In the genomic region with DNA sequence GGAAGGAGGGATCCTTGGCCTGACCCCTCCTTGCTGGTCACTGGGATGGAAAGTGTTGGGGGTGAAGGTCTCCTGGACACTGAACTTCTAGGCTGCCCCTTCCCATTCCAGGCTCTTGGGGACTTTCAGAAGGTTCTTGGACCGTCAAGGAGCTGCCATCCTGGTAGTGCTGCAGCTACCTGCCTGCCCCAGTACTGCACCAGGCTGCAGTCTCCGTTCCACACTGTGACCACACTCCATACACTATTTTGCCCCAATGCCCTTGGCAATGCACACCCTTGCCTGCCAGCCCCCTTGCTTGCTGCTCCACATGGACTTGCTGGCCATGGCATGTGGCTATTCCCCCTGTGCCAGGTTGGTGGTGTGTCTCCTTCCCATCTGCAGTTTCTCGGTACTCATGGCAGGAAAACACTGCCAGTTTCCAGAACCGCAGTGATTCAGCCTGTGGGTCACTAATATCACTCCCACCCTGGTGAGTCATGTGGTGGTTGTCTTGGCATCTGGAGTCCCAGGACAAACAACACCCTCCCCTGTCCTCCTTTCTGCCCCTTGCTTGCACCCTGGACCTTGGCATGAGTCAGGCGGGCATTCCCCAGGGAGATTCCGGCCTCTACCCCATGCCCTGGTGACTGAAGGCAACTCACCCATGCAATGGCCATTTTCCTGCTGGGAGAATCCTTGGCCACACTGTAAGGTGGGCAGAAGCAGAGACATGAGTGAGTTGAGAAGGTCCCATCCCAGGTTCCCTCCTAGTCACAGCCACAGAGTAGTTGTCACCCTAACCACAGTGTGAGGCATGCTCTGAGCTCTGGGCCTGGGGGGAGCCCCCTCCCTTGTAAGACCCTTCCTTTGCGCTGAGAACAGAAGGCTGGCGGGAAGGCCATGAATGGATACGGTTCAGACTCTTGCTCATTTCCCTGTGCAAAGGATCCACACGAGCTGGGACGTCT, we compare ENCODE assay signal across 10 cellular contexts. TPM values are rescaled to one million over a fixed set of nuclear protein-coding genes. Genes with fewer than 3 reads are reported as not detected.
DNase-seq lines count a peak whose midpoint lies in the region; ATAC-seq and TF ChIP-seq lines count a peak whose summit lies in the region.
"Had no signal": no experiment of that assay in that cellular context is flagged by ENCODE, and none has a peak within 500 bp of the region (broad histone marks: within the 10 kb centered on the region; RNA-seq: fewer than 3 reads in every experiment).

No MANE protein-coding gene starts in this region.

- H3K9ac ChIP-seq in IMR-90 (ENCODE audit: low read depth, low read length): no peak overlapping the region

- no peak overlapping the region for H2BK5ac ChIP-seq in IMR-90 (ENCODE audit: low read depth, low read length, poor library complexity, severe bottlenecking)

- H3K4me3 Mint-ChIP-seq in central memory CD8-positive, alpha-beta T cell: no peak overlapping the region
- no peak overlapping the region for H3K4me3 Mint-ChIP-seq in natural killer cell
- H3K4me3 Mint-ChIP-seq: activated naive CD4-positive, alpha-beta T cell treated with anti-CD3 and anti-CD28 coated beads for 36 hours; IgD-negative memory B cell had no signal

- 80% methylated on average over 2 of the region's 11 CpGs; no CpG with 5 or more reads in 1 of the 2 experiments for WGBS in IMR-90 (ENCODE audit: extremely low coverage in 2 of 2, insufficient read length in 1 of 2), 2 experiments

- no peak overlapping the region for H3K56ac ChIP-seq in IMR-90 (ENCODE audit: extremely low read depth, insufficient read depth, low read length)

- no TSS peak for BruUV-seq in IMR-90 (replicated peaks; lab: Mats Ljungman, UMichigan)

- H3K36me3 ChIP-seq in IMR-90 (ENCODE audit: control insufficient read depth, insufficient read depth, low read length): no peaks in the 10 kb centered on the region

- H3K23ac ChIP-seq in IMR-90 (ENCODE audit: low read depth, low read length): no peak overlapping the region

- peak; percentile 98 for DNase-seq in Caki2 (ENCODE audit: low read depth)
- DNase-seq in IMR-90: peak; percentile 51
- no peak for DNase-seq in central memory CD8-positive, alpha-beta T cell (ENCODE audit: low spot score in 2 of 2)
- DNase-seq in natural killer cell: peak; percentile 23
- no peak for DNase-seq in G401 (ENCODE audit: low spot score)
- DNase-seq: activated naive CD4-positive, alpha-beta T cell treated with anti-CD3 and anti-CD28 coated beads for 36 hours had no signal

- no peak overlapping the region for H2BK20ac ChIP-seq in IMR-90 (ENCODE audit: low read depth, low read length)

- no peak overlapping the region for H4K5ac ChIP-seq in IMR-90 (ENCODE audit: low read depth, low read length)

- CTCF ChIA-PET in IMR-90 (lab: Yijun Ruan, JAX): no interaction called here

- POLR2A ChIA-PET in IMR-90 (lab: Charles Lee; ENCODE audit: unreplicated experiment): no interaction called here

- H3K14ac ChIP-seq in IMR-90 (replicated peaks; ENCODE audit: low read depth, low read length): no peak overlapping the region

- no peak overlapping the region for H2BK120ac ChIP-seq in IMR-90 (ENCODE audit: low read depth, low read length)

- no peaks in the 10 kb centered on the region for H3K9me1 ChIP-seq in IMR-90 (ENCODE audit: insufficient read depth, low read length)

- no peaks in the 10 kb centered on the region for H3K9me3 ChIP-seq in IMR-90 (ENCODE audit: control insufficient read depth, insufficient read depth, low read length)

- no peak overlapping the region for H2AK5ac ChIP-seq in IMR-90 (ENCODE audit: low read depth, low read length)

- H3K4ac ChIP-seq in IMR-90 (ENCODE audit: low read depth, low read length): no peak overlapping the region

- no peaks in the 10 kb centered on the region for H3K36me3 Mint-ChIP-seq in central memory CD8-positive, alpha-beta T cell (ENCODE audit: insufficient read depth)
- H3K36me3 Mint-ChIP-seq in natural killer cell: no peaks in the 10 kb centered on the region
- H3K36me3 Mint-ChIP-seq: IgD-negative memory B cell had no signal

- no peak overlapping the region for H2BK15ac ChIP-seq in IMR-90 (ENCODE audit: low read depth, low read length)

- intact Hi-C loops in IMR-90 (cut with micrococcal nuclease): no loop called here
- intact Hi-C loops in natural killer cell (cut with micrococcal nuclease): no loop called here

- ATAC-seq in IMR-90 (ENCODE audit: low read depth) (no peak), natural killer cell (peak; percentile 40 to 74 (median 60)), HG02588 (IDR thresholded peaks at IDR 0.05; ENCODE audit: unreplicated experiment) (no peak), GM18868 (IDR thresholded peaks at IDR 0.05; ENCODE audit: unreplicated experiment) (no peak), GM19035 (IDR thresholded peaks at IDR 0.05; ENCODE audit: unreplicated experiment) (no peak)
- ATAC-seq in central memory CD8-positive, alpha-beta T cell (replicated peaks; ENCODE audit: extremely low read depth, poor library complexity, severe bottlenecking): no peak

- peaks cover 6% of the 10 kb centered on the region for H3K4me1 Mint-ChIP-seq in central memory CD8-positive, alpha-beta T cell
- H3K4me1 Mint-ChIP-seq in natural killer cell: peaks cover 9 to 20% of the 10 kb centered on the region in 2 donors
- H3K4me1 Mint-ChIP-seq: IgD-negative memory B cell had no signal

- TF ChIP-seq POLR2A in IMR-90 (IDR thresholded peaks at IDR 0.05; ENCODE audit: low read depth, low read length): no peak

- dilution Hi-C loops in IMR-90 (cut with HindIII; ENCODE audit: low sequenced_read_pairs, unreplicated experiment): no loop called here

- no peak overlapping the region for H3K27ac ChIP-seq in IMR-90 (ENCODE audit: insufficient read depth, low read length)

- H3K18ac ChIP-seq in IMR-90 (ENCODE audit: low read depth, low read length): no peak overlapping the region

- no peak for TF ChIP-seq CTCF in IMR-90 (conservative IDR thresholded peaks at IDR 0.05; ENCODE audit: low read depth, low read length)
- no peak for TF ChIP-seq CTCF in natural killer cell (IDR thresholded peaks at IDR 0.05)

- H3K79me1 ChIP-seq in IMR-90 (ENCODE audit: low read depth in 1 of 2, low read length in 2 of 2): no peaks in the 10 kb centered on the region

- H4K91ac ChIP-seq in IMR-90 (ENCODE audit: insufficient read depth, low read depth, low read length): no peak overlapping the region

- H3K27ac Mint-ChIP-seq in central memory CD8-positive, alpha-beta T cell (ENCODE audit: low read depth): peak overlapping the region; percentile 82
- peak overlapping the region in 1 of 2 donors; percentile 70 for H3K27ac Mint-ChIP-seq in natural killer cell
- H3K27ac Mint-ChIP-seq: activated naive CD4-positive, alpha-beta T cell treated with anti-CD3 and anti-CD28 coated beads for 36 hours; IgD-negative memory B cell had no signal

- peak overlapping the region; percentile 33 for H2AFZ ChIP-seq in IMR-90 (replicated peaks; ENCODE audit: low read length, poor library complexity)

- TF ChIP-seq RAD21 in IMR-90 (IDR thresholded peaks at IDR 0.05; ENCODE audit: low read length): no peak

- H3K4me3 ChIP-seq in IMR-90 (ENCODE audit: insufficient read depth, low read depth, low read length): no peak overlapping the region

- no peaks in the 10 kb centered on the region for H3K4me1 ChIP-seq in IMR-90 (ENCODE audit: control insufficient read depth, insufficient read depth, low read length)

- peaks cover 20% of the 10 kb centered on the region for H3K27me3 Mint-ChIP-seq in central memory CD8-positive, alpha-beta T cell
- peaks cover 14 to 16% of the 10 kb centered on the region in 2 donors for H3K27me3 Mint-ChIP-seq in natural killer cell (ENCODE audit: low read depth in 2 of 2)

- peaks cover 3% of the 10 kb centered on the region; the same call in 1 of the 2 replicates for H3K27me3 ChIP-seq in IMR-90 (ENCODE audit: control insufficient read depth, insufficient read depth, low read length)

- no peaks in the 10 kb centered on the region for H3K9me3 Mint-ChIP-seq in central memory CD8-positive, alpha-beta T cell
- no peaks in the 10 kb centered on the region for H3K9me3 Mint-ChIP-seq in natural killer cell
- H3K9me3 Mint-ChIP-seq: activated naive CD4-positive, alpha-beta T cell treated with anti-CD3 and anti-CD28 coated beads for 36 hours had no signal

- H4K20me1 ChIP-seq in IMR-90 (ENCODE audit: insufficient read depth, low read length): no peaks in the 10 kb centered on the region

- H3K4me2 ChIP-seq in IMR-90 (ENCODE audit: low read depth, low read length): no peak overlapping the region

- in situ Hi-C loops in Caki2 (cut with HindIII; ENCODE audit: low pct_unique_long_range_greater_than_20kb, low sequenced_read_pairs): no loop called here
- in situ Hi-C loops in IMR-90 (cut with MboI; ENCODE audit: low sequenced_read_pairs): no loop called here
- in situ Hi-C loops in G401 (cut with HindIII; ENCODE audit: low sequenced_read_pairs): no loop called here

- no peak overlapping the region for H2AK9ac ChIP-seq in IMR-90 (replicated peaks; ENCODE audit: low read depth, low read length, poor library complexity)

- H4K8ac ChIP-seq in IMR-90 (ENCODE audit: low read depth in 2 of 2, low read length in 2 of 2): no peak overlapping the region

TF ChIP-seq in IMR-90, 13 proteins besides CTCF, POLR2A, EP300 and RAD21 (continues in another document):
- TF ChIP-seq NFE2L2 (IDR thresholded peaks at IDR 0.05; ENCODE audit: low read depth, low read length): no peak
- TF ChIP-seq MAZ (IDR thresholded peaks at IDR 0.05; ENCODE audit: borderline replicate concordance, low read depth, low read length): no peak
- no peak for TF ChIP-seq RFX5 (IDR thresholded peaks at IDR 0.05; ENCODE audit: low read depth, low read length)
- TF ChIP-seq BHLHE40 (IDR thresholded peaks at IDR 0.05; ENCODE audit: low read depth, low read length): no peak
- no peak for TF ChIP-seq CEBPB (IDR thresholded peaks at IDR 0.05; ENCODE audit: low read depth, low read length)
- TF ChIP-seq, protein P1, sequence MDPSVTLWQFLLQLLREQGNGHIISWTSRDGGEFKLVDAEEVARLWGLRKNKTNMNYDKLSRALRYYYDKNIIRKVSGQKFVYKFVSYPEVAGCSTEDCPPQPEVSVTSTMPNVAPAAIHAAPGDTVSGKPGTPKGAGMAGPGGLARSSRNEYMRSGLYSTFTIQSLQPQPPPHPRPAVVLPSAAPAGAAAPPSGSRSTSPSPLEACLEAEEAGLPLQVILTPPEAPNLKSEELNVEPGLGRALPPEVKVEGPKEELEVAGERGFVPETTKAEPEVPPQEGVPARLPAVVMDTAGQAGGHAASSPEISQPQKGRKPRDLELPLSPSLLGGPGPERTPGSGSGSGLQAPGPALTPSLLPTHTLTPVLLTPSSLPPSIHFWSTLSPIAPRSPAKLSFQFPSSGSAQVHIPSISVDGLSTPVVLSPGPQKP (IDR thresholded peaks at IDR 0.05; ENCODE audit: borderline replicate concordance, low read depth, low read length): no peak

RNA-seq across cellular contexts. Expression of a gene that starts 32.8 kb away (rescaled TPM):
- total RNA-seq in Caki2 (2014; rRNA removed; shearing (Covaris generic); ENCODE audit: low replicate concordance): 5.1 and 5.4 TPM in 2 replicates
- not detected in 2 replicates for total RNA-seq in IMR-90 (2012; rRNA removed)
- not detected in 2 replicates for polyA plus RNA-seq in IMR-90 (2012; rRNA removed)
- not detected in 2 replicates for polyA plus RNA-seq in IMR-90 (2012; cell fraction: cytosol; rRNA removed)
- 0.01 and 0.02 TPM in 2 replicates for polyA plus RNA-seq in IMR-90 (2012; cell fraction: nucleus; rRNA removed; ENCODE audit: low replicate concordance)
- 1 to 10 TPM; 4.1 to 4.6 (median 4.1) TPM for total RNA-seq in natural killer cell
- total RNA-seq in G401 (2014; rRNA removed; shearing (Covaris generic)): 0.12 TPM in 1 of 2 replicates, not detected in the other
- polyA plus RNA-seq: IgD-negative memory B cell had no signal

Comparison
In these comparisons a context has a peak if more than half of its experiments do, and no peak if none do; other contexts are left out.
1. DNase-seq: peak in Caki2 (single experiment), IMR-90 (single experiment) and natural killer cell (single experiment); none in central memory CD8-positive, alpha-beta T cell (0 of 2) and G401 (single experiment).
2. ATAC-seq: peak in natural killer cell (3 of 3); none in IMR-90 (single experiment), central memory CD8-positive, alpha-beta T cell (single experiment), HG02588 (single experiment), GM18868 (single experiment) and GM19035 (single experiment).